9 cellular contexts compared by ENCODE assay signal in the genomic region with DNA sequence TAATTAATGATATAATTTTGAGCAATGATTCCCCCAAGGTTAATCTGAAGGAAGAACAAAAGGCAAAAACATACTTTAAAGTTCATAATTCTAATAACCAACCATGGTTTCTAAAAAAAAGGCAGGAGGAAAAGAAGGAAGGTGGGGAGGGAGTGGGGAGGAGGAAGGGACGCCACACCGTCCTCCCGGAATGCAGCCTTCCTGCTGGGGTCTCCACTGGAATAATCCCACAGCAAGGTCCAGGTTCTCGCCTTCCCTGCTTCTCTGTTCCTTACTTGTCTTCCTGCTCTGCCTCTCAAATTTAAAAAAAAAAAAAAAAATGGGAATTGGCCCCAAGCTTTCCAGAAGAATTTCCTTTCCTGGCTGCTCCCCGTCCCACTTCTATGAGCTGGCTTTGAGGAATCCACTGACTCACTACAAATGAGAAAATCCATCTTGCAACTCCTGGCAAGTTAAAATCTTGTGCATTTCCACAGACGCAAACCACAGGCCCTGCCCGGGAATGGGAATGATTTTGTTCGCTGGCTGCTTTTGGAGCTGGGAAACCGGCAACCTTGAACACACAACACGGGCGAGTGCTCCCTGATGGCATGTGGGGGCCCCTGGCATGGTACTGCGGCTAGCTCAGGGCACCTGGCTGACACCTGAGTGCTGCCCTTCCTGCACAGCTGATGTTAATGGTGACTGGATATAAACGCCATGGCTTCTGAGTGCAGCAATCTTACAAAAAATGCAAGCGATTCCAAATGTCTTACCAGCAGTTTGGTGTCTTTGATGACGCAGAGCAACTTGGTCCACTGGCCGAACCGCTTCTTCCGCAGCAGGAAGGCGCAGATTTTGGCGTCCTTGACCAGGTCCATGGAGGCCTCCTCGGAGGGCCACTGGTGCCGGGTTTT.
DNase-seq lines count a peak whose midpoint lies in the region; ATAC-seq and TF ChIP-seq lines count a peak whose summit lies in the region.
"Had no signal": no experiment of that assay in that cellular context is flagged by ENCODE, and none has a peak within 500 bp of the region (broad histone marks: within the 10 kb centered on the region; RNA-seq: fewer than 3 reads in every experiment).

No MANE protein-coding gene starts in this region.

- no peak overlapping the region for H3K4me2 ChIP-seq in OCI-LY7 (ENCODE audit: low read length)

- WGBS in lung, 2 donors, result 75 to 85% methylated on average over 22 of the region's 22 CpGs
- 52 to 73% methylated on average over 10 to 21 of the region's 22 CpGs for WGBS in transverse colon (ENCODE audit: low coverage in 1 of 2), 2 donors

- no peak overlapping the region for H3K4me3 Mint-ChIP-seq in activated T-helper 17 cell treated with anti-CD3 and anti-CD28 coated beads, Interleukin-2, amount 50 U/mL, for 72 hours

- in situ Hi-C loops in transverse colon (cut with MboI; ENCODE audit: low pct_ligation_motif_present in 1 of 4, low pct_unique_long_range_greater_than_20kb in 1 of 4, low sequenced_read_pairs in 3 of 4), result no loop called here

- no peaks in the 10 kb centered on the region for H3K79me2 ChIP-seq in OCI-LY7 (ENCODE audit: insufficient read depth, low read depth, low read length)

- ATAC-seq in lung (ENCODE audit: insufficient read depth, low FRiP score), result peak; percentile 65
- no peak for ATAC-seq in activated T-helper 17 cell treated with anti-CD3 and anti-CD28 coated beads, Interleukin-2, amount 50 U/mL, for 72 hours (replicated peaks)
- ATAC-seq in HG03342 (IDR thresholded peaks at IDR 0.05; ENCODE audit: unreplicated experiment), result no peak

- no peaks in the 10 kb centered on the region for H3K9me2 ChIP-seq in OCI-LY7 (ENCODE audit: insufficient read depth, low read length)

- no TSS peak for BruUV-seq in OCI-LY7 (replicated peaks; lab: Mats Ljungman, UMichigan)

- H3K9ac ChIP-seq in HUES6 (ENCODE audit: low read length), result peak overlapping the region; percentile 27

- H3K36me3 ChIP-seq in HUES6 (ENCODE audit: control insufficient read depth, insufficient read depth, low read length) (peaks cover 22% of the 10 kb centered on the region), lung (ENCODE audit: control insufficient read depth in 2 of 2, insufficient read depth in 2 of 2, low read length in 2 of 2) (no peaks in the 10 kb centered on the region), transverse colon (peaks cover 0 to 14% (median 2%) of the 10 kb centered on the region in 4 donors), OCI-LY7 (ENCODE audit: insufficient read depth, low read length) (no peaks in the 10 kb centered on the region)

- no peaks in the 10 kb centered on the region for H3K9me3 ChIP-seq in HUES6 (ENCODE audit: control insufficient read depth, insufficient read depth, low read depth, low read length)
- no peaks in the 10 kb centered on the region for H3K9me3 ChIP-seq in lung (ENCODE audit: control insufficient read depth in 2 of 2, insufficient read depth in 1 of 2, low read length in 1 of 2)
- H3K9me3 ChIP-seq in transverse colon, result no peaks in the 10 kb centered on the region
- H3K9me3 ChIP-seq in OCI-LY7 (ENCODE audit: low read length), result no peaks in the 10 kb centered on the region

- peaks cover 54% of the 10 kb centered on the region for H3K36me3 Mint-ChIP-seq in activated T-helper 17 cell treated with anti-CD3 and anti-CD28 coated beads, Interleukin-2, amount 50 U/mL, for 72 hours (ENCODE audit: low read depth)

- H3K27ac ChIP-seq in HUES6 (ENCODE audit: low read depth, low read length) (peak overlapping the region; percentile 1; the same call in 1 of the 2 replicates), lung (ENCODE audit: low read depth in 1 of 2, low read length in 1 of 2) (peak overlapping the region; percentile 38 to 72), transverse colon (peak overlapping the region; percentile 80 to 89 (median 83)), OCI-LY7 (ENCODE audit: low read depth, low read length, poor library complexity, severe bottlenecking) (no peak overlapping the region)

- H3K4me3 ChIP-seq in HUES6 (ENCODE audit: low read depth, low read length), result no peak overlapping the region
- no peak overlapping the region for H3K4me3 ChIP-seq in lung
- no peak overlapping the region for H3K4me3 ChIP-seq in transverse colon
- H3K4me3 ChIP-seq in OCI-LY7 (ENCODE audit: low read depth, low read length, poor library complexity, severe bottlenecking), result no peak overlapping the region

- DNase-seq in dedifferentiated amniotic fluid mesenchymal stem cell (ENCODE audit: extremely low spot score), result peak; percentile 98
- no peak for DNase-seq in lung (ENCODE audit: low spot score)
- DNase-seq in transverse colon, result peak; percentile 33
- no peak for DNase-seq in OCI-LY7 (ENCODE audit: low spot score)
- no peak for DNase-seq in COLO829 (ENCODE audit: low spot score)
- DNase-seq: Kasumi-1 had no signal

- POLR2A ChIA-PET in OCI-LY7 (lab: Charles Lee), result no interaction called here

- peaks cover 27% of the 10 kb centered on the region for H3K4me1 Mint-ChIP-seq in activated T-helper 17 cell treated with anti-CD3 and anti-CD28 coated beads, Interleukin-2, amount 50 U/mL, for 72 hours

- peak; percentile 3 for TF ChIP-seq EP300 in transverse colon (IDR thresholded peaks at IDR 0.05; ENCODE audit: low read depth)

- TF ChIP-seq POLR2A in transverse colon (IDR thresholded peaks at IDR 0.05), result no peak

- H3K27me3 ChIP-seq in HUES6 (ENCODE audit: control insufficient read depth, insufficient read depth, low read length), result no peaks in the 10 kb centered on the region
- no peaks in the 10 kb centered on the region for H3K27me3 ChIP-seq in lung (ENCODE audit: control insufficient read depth, insufficient read depth)
- no peaks in the 10 kb centered on the region for H3K27me3 ChIP-seq in transverse colon

- CTCF ChIA-PET in OCI-LY7 (lab: Charles Lee; ENCODE audit: unreplicated experiment), result no interaction called here

- TF ChIP-seq CTCF in lung (IDR thresholded peaks at IDR 0.05; ENCODE audit: control extremely low read depth, extremely low read depth) (no peak), transverse colon (IDR thresholded peaks at IDR 0.05) (no peak), OCI-LY7 (conservative IDR thresholded peaks at IDR 0.05; ENCODE audit: low read length) (no peak)

- no peak overlapping the region for H2AFZ ChIP-seq in OCI-LY7 (ENCODE audit: low read length)

- H3K4me1 ChIP-seq in HUES6 (ENCODE audit: control insufficient read depth, insufficient read depth, low read length), result peaks cover 33% of the 10 kb centered on the region
- H3K4me1 ChIP-seq in lung (ENCODE audit: control insufficient read depth in 2 of 2, insufficient read depth in 2 of 2, low read length in 2 of 2), result peaks cover 0 to 7% of the 10 kb centered on the region in 2 donors
- peaks cover 0 to 24% (median 8%) of the 10 kb centered on the region in 4 donors for H3K4me1 ChIP-seq in transverse colon
- no peaks in the 10 kb centered on the region for H3K4me1 ChIP-seq in OCI-LY7 (ENCODE audit: insufficient read depth, low read length, poor library complexity, severe bottlenecking)

- intact Hi-C loops in transverse colon (cut with DNase I; ENCODE audit: low total_unique reads) (no loop called here), OCI-LY7 (cut with micrococcal nuclease; ENCODE audit: unreplicated experiment) (no loop called here)

- no peak overlapping the region for H3K27ac Mint-ChIP-seq in activated T-helper 17 cell treated with anti-CD3 and anti-CD28 coated beads, Interleukin-2, amount 50 U/mL, for 72 hours

- no peaks in the 10 kb centered on the region for H4K20me1 ChIP-seq in OCI-LY7 (ENCODE audit: insufficient read depth, low read length)

- no peaks in the 10 kb centered on the region for H3K27me3 Mint-ChIP-seq in activated T-helper 17 cell treated with anti-CD3 and anti-CD28 coated beads, Interleukin-2, amount 50 U/mL, for 72 hours

- H3K9me3 Mint-ChIP-seq in activated T-helper 17 cell treated with anti-CD3 and anti-CD28 coated beads, Interleukin-2, amount 50 U/mL, for 72 hours, result no peaks in the 10 kb centered on the region

Comparison
In these comparisons a context has a peak if more than half of its experiments do, and no peak if none do; other contexts are left out.
1. DNase-seq: peak in dedifferentiated amniotic fluid mesenchymal stem cell (single experiment) and transverse colon (single experiment); none in lung (single experiment), OCI-LY7 (single experiment) and COLO829 (single experiment).